Comparison of ENCODE assay signal across 8 cellular contexts in the genomic region with DNA sequence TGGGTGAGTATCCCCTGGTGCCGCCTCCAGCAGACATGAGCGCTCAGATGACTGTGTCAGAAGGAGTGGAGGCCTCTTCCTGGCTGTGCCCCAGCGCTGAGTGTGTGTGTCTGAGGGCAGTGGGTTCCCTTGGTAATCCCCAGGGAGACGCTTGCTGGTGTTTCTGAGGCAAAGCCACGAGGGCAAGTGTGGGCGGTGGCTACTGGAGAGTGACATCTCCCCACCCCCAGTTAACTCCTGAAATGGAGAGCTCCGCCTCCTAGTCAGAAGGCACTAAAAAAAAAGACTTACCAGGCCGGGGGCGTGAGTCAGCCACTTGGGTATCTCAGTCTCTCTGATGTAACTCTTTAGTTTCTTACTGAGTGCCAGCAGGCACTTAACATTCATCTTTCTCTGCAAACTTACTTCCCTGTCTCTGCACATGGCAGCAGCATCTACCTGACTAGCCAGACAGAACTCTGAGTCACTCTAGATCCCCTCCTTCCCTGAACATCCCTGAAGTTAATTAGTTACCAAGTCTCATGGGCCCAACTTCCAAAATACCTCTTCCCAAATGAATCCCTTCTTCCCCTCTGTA. TPM values are rescaled to one million over a fixed set of nuclear protein-coding genes. Genes with fewer than 3 reads are reported as not detected.
A peak's percentile ranks its signal among the peaks of the same experiment; 100 is the strongest.
DNase-seq lines count a peak whose midpoint lies in the region; ATAC-seq and TF ChIP-seq lines count a peak whose summit lies in the region.

No MANE protein-coding gene starts in this region.

- H3K27ac ChIP-seq in Panc1 (ENCODE audit: low read length), result no peak overlapping the region
- H3K27ac ChIP-seq in foreskin keratinocyte, result peak overlapping the region; percentile 18
- H3K27ac ChIP-seq in aorta (ENCODE audit: low read depth in 1 of 2, low read length in 2 of 2), result peak overlapping the region in 1 of 2 donors; percentile 31

- peak; percentile 88 for DNase-seq in AG09319 (ENCODE audit: extremely low read depth, low read depth)
- peak; percentile 18 for DNase-seq in Panc1 (ENCODE audit: low read depth, low spot score)
- peak; percentile 62 for DNase-seq in activated T-helper 1 cell treated with anti-CD3 and anti-CD28 coated beads, Interleukin-12 subunit alpha, Interleukin-12 subunit beta, Interleukin-2, Interleukin-4 antibody, amounts not matched to agents 30 ng/mL and 10 ng/mL and 1 ng/mL, durations not matched to agents 14 hours and 24 hours and 36 hours (ENCODE audit: low spot score)
- peak; percentile 94 to 97 for DNase-seq in foreskin keratinocyte
- DNase-seq in pulmonary artery endothelial cell (ENCODE audit: low read depth, low spot score), result peak; percentile 29
- peak; percentile 92 to 94 for DNase-seq in aorta

- H3K9me3 Mint-ChIP-seq in activated T-helper 1 cell treated with anti-CD3 and anti-CD28 coated beads, Interleukin-12 subunit alpha, Interleukin-12 subunit beta, Interleukin-2, Interleukin-4 antibody, amounts not matched to agents 30 ng/mL and 10 ng/mL and 1 ng/mL, durations not matched to agents 14 hours and 24 hours and 36 hours, result no peaks in the 10 kb centered on the region

- H3K27me3 Mint-ChIP-seq in activated T-helper 1 cell treated with anti-CD3 and anti-CD28 coated beads, Interleukin-12 subunit alpha, Interleukin-12 subunit beta, Interleukin-2, Interleukin-4 antibody, amounts not matched to agents 30 ng/mL and 10 ng/mL and 1 ng/mL, durations not matched to agents 14 hours and 24 hours and 36 hours (ENCODE audit: insufficient read depth), result no peaks in the 10 kb centered on the region

- H3K4me3 ChIP-seq in Panc1 (ENCODE audit: low read depth in 2 of 2, low read length in 2 of 2) (no peak overlapping the region), aorta (ENCODE audit: low read length in 2 of 2) (no peak overlapping the region)

- H3K36me3 ChIP-seq in Panc1 (ENCODE audit: control insufficient read depth, insufficient read depth, low read length) (no peaks in the 10 kb centered on the region), aorta (ENCODE audit: control insufficient read depth in 1 of 2, insufficient read depth in 2 of 2, low read length in 1 of 2) (peaks cover 2 to 11% of the 10 kb centered on the region in 2 donors)

- CTCF ChIA-PET in Panc1 (lab: Charles Lee), result no interaction called here

- ATAC-seq in GM19035 (IDR thresholded peaks at IDR 0.05; ENCODE audit: unreplicated experiment) (peak; percentile 89), HG03135 (IDR thresholded peaks at IDR 0.05; ENCODE audit: unreplicated experiment) (peak; percentile 81), Panc1 (no peak; the same call in 1 of the 2 replicates), foreskin keratinocyte (peak; percentile 91), aorta (ENCODE audit: low FRiP score) (peak; percentile 82)

- no peaks in the 10 kb centered on the region for H3K9me3 ChIP-seq in Panc1 (ENCODE audit: control insufficient read depth, insufficient read depth, low read depth, low read length)
- no peaks in the 10 kb centered on the region for H3K9me3 ChIP-seq in aorta (ENCODE audit: control insufficient read depth, low read length)

- intact Hi-C loops in Panc1 (cut with micrococcal nuclease; ENCODE audit: unreplicated experiment), result no loop called here
- intact Hi-C loops in activated T-helper 1 cell treated with anti-CD3 and anti-CD28 coated beads, Interleukin-12 subunit alpha, Interleukin-12 subunit beta, Interleukin-2, Interleukin-4 antibody, amounts not matched to agents 30 ng/mL and 10 ng/mL and 1 ng/mL, durations not matched to agents 14 hours and 24 hours and 36 hours (cut with micrococcal nuclease), result loop anchor here (1.0 kb wide), 7 partner anchors 10 to 238 kb away; partner anchors contain the start of gene ATP6V1G1
- intact Hi-C loops in aorta (cut with DNase I), result loop anchor here in 1 of 2 donors (5.0 kb wide), 1 partner anchor 38 kb away; the partner anchor contains the start of gene AKNA

- peak overlapping the region; percentile 97 for H3K27ac Mint-ChIP-seq in activated T-helper 1 cell treated with anti-CD3 and anti-CD28 coated beads, Interleukin-12 subunit alpha, Interleukin-12 subunit beta, Interleukin-2, Interleukin-4 antibody, amounts not matched to agents 30 ng/mL and 10 ng/mL and 1 ng/mL, durations not matched to agents 14 hours and 24 hours and 36 hours

- peaks cover 79% of the 10 kb centered on the region for H3K36me3 Mint-ChIP-seq in activated T-helper 1 cell treated with anti-CD3 and anti-CD28 coated beads, Interleukin-12 subunit alpha, Interleukin-12 subunit beta, Interleukin-2, Interleukin-4 antibody, amounts not matched to agents 30 ng/mL and 10 ng/mL and 1 ng/mL, durations not matched to agents 14 hours and 24 hours and 36 hours (ENCODE audit: low read depth)

- 10 to 14% methylated on average over 9 of the region's 9 CpGs for WGBS in aorta, 2 donors

- POLR2A ChIA-PET in Panc1 (lab: Charles Lee), result no interaction called here

- in situ Hi-C loops in Panc1 (cut with HindIII; ENCODE audit: low pct_unique_long_range_greater_than_20kb, low sequenced_read_pairs), result no loop called here

- no TSS peak for BruUV-seq in Panc1 (replicated peaks; lab: Mats Ljungman, UMichigan)

- peaks cover 56% of the 10 kb centered on the region for H3K4me1 Mint-ChIP-seq in activated T-helper 1 cell treated with anti-CD3 and anti-CD28 coated beads, Interleukin-12 subunit alpha, Interleukin-12 subunit beta, Interleukin-2, Interleukin-4 antibody, amounts not matched to agents 30 ng/mL and 10 ng/mL and 1 ng/mL, durations not matched to agents 14 hours and 24 hours and 36 hours (ENCODE audit: low read depth)

- H3K27me3 ChIP-seq in Panc1 (ENCODE audit: control insufficient read depth, insufficient read depth, low read length), result no peaks in the 10 kb centered on the region
- H3K27me3 ChIP-seq in foreskin keratinocyte, result no peaks in the 10 kb centered on the region
- H3K27me3 ChIP-seq in aorta (ENCODE audit: control insufficient read depth in 1 of 2, insufficient read depth in 2 of 2, low read length in 1 of 2), result no peaks in the 10 kb centered on the region

- no peak for TF ChIP-seq CTCF in AG09319 (IDR thresholded peaks at IDR 0.05; ENCODE audit: low read depth, low read length)
- no peak for TF ChIP-seq CTCF in Panc1 (IDR thresholded peaks at IDR 0.05)
- TF ChIP-seq CTCF in foreskin keratinocyte (conservative IDR thresholded peaks at IDR 0.05), result peak; percentile 44

- H3K4me1 ChIP-seq in Panc1 (ENCODE audit: control insufficient read depth, insufficient read depth, low read length) (no peaks in the 10 kb centered on the region), foreskin keratinocyte (peaks cover 4% of the 10 kb centered on the region), aorta (ENCODE audit: control insufficient read depth in 1 of 2, insufficient read depth in 2 of 2, low read length in 2 of 2) (no peaks in the 10 kb centered on the region)

- peak overlapping the region; percentile 72 for H3K4me3 Mint-ChIP-seq in activated T-helper 1 cell treated with anti-CD3 and anti-CD28 coated beads, Interleukin-12 subunit alpha, Interleukin-12 subunit beta, Interleukin-2, Interleukin-4 antibody, amounts not matched to agents 30 ng/mL and 10 ng/mL and 1 ng/mL, durations not matched to agents 14 hours and 24 hours and 36 hours

RNA-seq across cellular contexts. Expression of gene ORM2, which starts 19.3 kb away (rescaled TPM):
- total RNA-seq in Panc1 (2021; ENCODE audit: unreplicated experiment) (0.77 TPM), foreskin keratinocyte (not detected in 2 replicates), pulmonary artery endothelial cell (not detected in 2 replicates), aorta (not detected)
- polyA plus RNA-seq in Panc1 (2012; ENCODE audit: insufficient read length), result not detected
- not detected in 2 replicates for total RNA-seq in activated T-helper 1 cell treated with anti-CD3 and anti-CD28 coated beads, Interleukin-12 subunit alpha, Interleukin-12 subunit beta, Interleukin-2, Interleukin-4 antibody, amounts not matched to agents 30 ng/mL and 10 ng/mL and 1 ng/mL, durations not matched to agents 14 hours and 24 hours and 36 hours
- polyA plus RNA-seq in foreskin keratinocyte (not detected in 2 replicates), aorta (not detected)

RNA-seq across cellular contexts. Expression of gene ORM1, which starts 26.1 kb away (rescaled TPM):
- 3.5 TPM for total RNA-seq in Panc1 (2021; ENCODE audit: unreplicated experiment)
- not detected for polyA plus RNA-seq in Panc1 (2012; ENCODE audit: insufficient read length)
- total RNA-seq in activated T-helper 1 cell treated with anti-CD3 and anti-CD28 coated beads, Interleukin-12 subunit alpha, Interleukin-12 subunit beta, Interleukin-2, Interleukin-4 antibody, amounts not matched to agents 30 ng/mL and 10 ng/mL and 1 ng/mL, durations not matched to agents 14 hours and 24 hours and 36 hours, result not detected in 2 replicates
- total RNA-seq in foreskin keratinocyte, result not detected in 2 replicates
- polyA plus RNA-seq in foreskin keratinocyte, result not detected in 2 replicates
- total RNA-seq in pulmonary artery endothelial cell, result not detected in 2 replicates
- total RNA-seq in aorta, result under 1 TPM in 1 of 2 donors, not detected in 1; 0.45 TPM
- 1 to 10 TPM in 1 of 2 donors, under 1 TPM in 1; 0.28 to 3.0 TPM for polyA plus RNA-seq in aorta

RNA-seq across cellular contexts. Expression of gene AKNA, which starts 38.8 kb away (rescaled TPM):
- total RNA-seq in Panc1 (2021; ENCODE audit: unreplicated experiment), result 10.1 TPM
- 6.9 TPM for polyA plus RNA-seq in Panc1 (2012; ENCODE audit: insufficient read length)
- total RNA-seq in activated T-helper 1 cell treated with anti-CD3 and anti-CD28 coated beads, Interleukin-12 subunit alpha, Interleukin-12 subunit beta, Interleukin-2, Interleukin-4 antibody, amounts not matched to agents 30 ng/mL and 10 ng/mL and 1 ng/mL, durations not matched to agents 14 hours and 24 hours and 36 hours, result 178 and 182 TPM in 2 replicates
- 5.4 and 7.9 TPM in 2 replicates for total RNA-seq in foreskin keratinocyte
- polyA plus RNA-seq in foreskin keratinocyte, result 4.0 and 5.8 TPM in 2 replicates
- total RNA-seq in pulmonary artery endothelial cell, result 5.4 and 6.1 TPM in 2 replicates
- total RNA-seq in aorta, result 10 to 100 TPM; 36.5 to 56.0 TPM
- polyA plus RNA-seq in aorta, result 10 to 100 TPM; 11.9 to 27.5 TPM

Comparison
In these comparisons a context has a peak if more than half of its experiments do, and no peak if none do; other contexts are left out.
1. DNase-seq: peak in every context shown above with its lines; median percentile 96 in foreskin keratinocyte; 93 in aorta; 88 in AG09319; 62 in activated T-helper 1 cell treated with anti-CD3 and anti-CD28 coated beads, Interleukin-12 subunit alpha, Interleukin-12 subunit beta, Interleukin-2, Interleukin-4 antibody, amounts not matched to agents 30 ng/mL and 10 ng/mL and 1 ng/mL, durations not matched to agents 14 hours and 24 hours and 36 hours; 29 in pulmonary artery endothelial cell; 18 in Panc1.